Comparison of ENCODE assay signal across 8 cellular contexts in genomic region chr10:34951263-34951887, GRCh38.
A peak's percentile ranks its signal among the peaks of the same experiment; 100 is the strongest.
DNase-seq lines count a peak whose midpoint lies in the region; ATAC-seq and TF ChIP-seq lines count a peak whose summit lies in the region.
"Not testable (repeated sequence)": the region's sequence is repeated elsewhere in the genome, so short reads cannot be mapped to it uniquely, and the experiment has no call there.

No MANE protein-coding gene starts in this region.

- H3K9me3 ChIP-seq in gastrocnemius medialis = not testable (repeated sequence)

- H3K27ac ChIP-seq in gastrocnemius medialis = not testable (repeated sequence)

- H3K36me3 ChIP-seq in gastrocnemius medialis = not testable (repeated sequence)

- DNase-seq in AG09309 (ENCODE audit: low read depth) (peak; percentile 47), M059J (ENCODE audit: low read depth) (peak; percentile 75), fibroblast of mammary gland (ENCODE audit: low read depth) (peak; percentile 29), gastrocnemius medialis (peak in 1 of 2 donors; percentile 21)
- DNase-seq in T-helper 2 cell treated with Interferon-gamma antibody and Interleukin-4, amounts not matched to agents 5 μg/mL and 100 μg/mL, for 36 hours (ENCODE audit: low spot score) = peak; percentile 11
- DNase-seq in activated CD8-positive, alpha-beta T cell treated with anti-CD3 and anti-CD28 coated beads for 36 hours = peak; percentile 57
- peak in 1 of 2 donors; percentile 16 for DNase-seq in activated naive CD4-positive, alpha-beta T cell treated with anti-CD3 and anti-CD28 coated beads, Interleukin-2, amount 50 U/mL, for 72 hours (ENCODE audit: low spot score in 2 of 2)
- peak; percentile 1 to 30 for DNase-seq in stimulated activated CD8-positive, alpha-beta memory T cell treated with anti-CD3 and anti-CD28 coated beads, Interleukin-15, amount 100 ng/mL, for 48 hours (ENCODE audit: low read depth in 2 of 2)

- TF ChIP-seq CTCF in AG09309 (IDR thresholded peaks at IDR 0.05; ENCODE audit: control insufficient read depth, insufficient read depth, low read depth, low read length, missing control alignments); activated CD8-positive, alpha-beta T cell treated with anti-CD3 and anti-CD28 coated beads for 36 hours (IDR thresholded peaks at IDR 0.05); fibroblast of mammary gland (conservative IDR thresholded peaks at IDR 0.05; ENCODE audit: control insufficient read depth, insufficient read depth, low read depth, low read length); gastrocnemius medialis (IDR thresholded peaks at IDR 0.05 in 4 of 5, conservative IDR thresholded peaks at IDR 0.05 in 1 of 5): not testable (repeated sequence)

- ATAC-seq in activated CD8-positive, alpha-beta T cell treated with anti-CD3 and anti-CD28 coated beads for 36 hours = not testable (repeated sequence)
- peak; percentile 62 to 67 for ATAC-seq in activated naive CD4-positive, alpha-beta T cell treated with anti-CD3 and anti-CD28 coated beads, Interleukin-2, amount 50 U/mL, for 72 hours
- ATAC-seq in gastrocnemius medialis = peak; percentile 36 to 63

- not testable (repeated sequence) for H3K4me1 ChIP-seq in gastrocnemius medialis

- not testable (repeated sequence) for H3K27ac Mint-ChIP-seq in T-helper 2 cell treated with Interferon-gamma antibody and Interleukin-4, amounts not matched to agents 5 μg/mL and 100 μg/mL, for 36 hours; activated CD8-positive, alpha-beta T cell treated with anti-CD3 and anti-CD28 coated beads for 36 hours; activated naive CD4-positive, alpha-beta T cell treated with anti-CD3 and anti-CD28 coated beads, Interleukin-2, amount 50 U/mL, for 72 hours

- H3K27me3 Mint-ChIP-seq in T-helper 2 cell treated with Interferon-gamma antibody and Interleukin-4, amounts not matched to agents 5 μg/mL and 100 μg/mL, for 36 hours (ENCODE audit: low read depth); activated CD8-positive, alpha-beta T cell treated with anti-CD3 and anti-CD28 coated beads for 36 hours: not testable (repeated sequence)

- TF ChIP-seq POLR2A in gastrocnemius medialis (IDR thresholded peaks at IDR 0.05) = not testable (repeated sequence)

- in situ Hi-C loops in gastrocnemius medialis (cut with MboI; ENCODE audit: low sequenced_read_pairs in 4 of 4) = loop anchor here in 2 of 4 donors (10.0 to 25.0 kb wide), 2 partner anchors 289 to 297 kb away; no protein-coding TSS in a partner anchor

- intact Hi-C loops in activated CD8-positive, alpha-beta T cell treated with anti-CD3 and anti-CD28 coated beads for 36 hours (cut with micrococcal nuclease) = not testable (repeated sequence)
- intact Hi-C loops in gastrocnemius medialis (cut with DNase I; ENCODE audit: low total_unique reads) = loop anchor here (10.0 kb wide), 1 partner anchor 227 kb away; no protein-coding TSS in a partner anchor

- H3K4me3 Mint-ChIP-seq in T-helper 2 cell treated with Interferon-gamma antibody and Interleukin-4, amounts not matched to agents 5 μg/mL and 100 μg/mL, for 36 hours; activated CD8-positive, alpha-beta T cell treated with anti-CD3 and anti-CD28 coated beads for 36 hours: not testable (repeated sequence)

- CTCF ChIA-PET in activated CD8-positive, alpha-beta T cell treated with anti-CD3 and anti-CD28 coated beads for 36 hours (lab: Charles Lee) = not testable (repeated sequence)

- H3K36me3 Mint-ChIP-seq in T-helper 2 cell treated with Interferon-gamma antibody and Interleukin-4, amounts not matched to agents 5 μg/mL and 100 μg/mL, for 36 hours (ENCODE audit: low read depth); activated CD8-positive, alpha-beta T cell treated with anti-CD3 and anti-CD28 coated beads for 36 hours (ENCODE audit: low read depth); activated naive CD4-positive, alpha-beta T cell treated with anti-CD3 and anti-CD28 coated beads, Interleukin-2, amount 50 U/mL, for 72 hours: not testable (repeated sequence)

- H3K27me3 ChIP-seq in gastrocnemius medialis = not testable (repeated sequence)

- H3K9me3 Mint-ChIP-seq in T-helper 2 cell treated with Interferon-gamma antibody and Interleukin-4, amounts not matched to agents 5 μg/mL and 100 μg/mL, for 36 hours; activated CD8-positive, alpha-beta T cell treated with anti-CD3 and anti-CD28 coated beads for 36 hours; activated naive CD4-positive, alpha-beta T cell treated with anti-CD3 and anti-CD28 coated beads, Interleukin-2, amount 50 U/mL, for 72 hours: not testable (repeated sequence)

- not testable (repeated sequence) for H3K4me3 ChIP-seq in AG09309 (ENCODE audit: control insufficient read depth, low read depth, low read length); fibroblast of mammary gland (ENCODE audit: control insufficient read depth, low read depth, low read length); gastrocnemius medialis

- not testable (repeated sequence) for H3K4me1 Mint-ChIP-seq in T-helper 2 cell treated with Interferon-gamma antibody and Interleukin-4, amounts not matched to agents 5 μg/mL and 100 μg/mL, for 36 hours (ENCODE audit: low read depth); activated CD8-positive, alpha-beta T cell treated with anti-CD3 and anti-CD28 coated beads for 36 hours (ENCODE audit: low read depth)

- POLR2A ChIA-PET in activated CD8-positive, alpha-beta T cell treated with anti-CD3 and anti-CD28 coated beads for 36 hours (lab: Charles Lee) = interaction anchor here (0.8 kb wide), 1 partner anchor 244 kb away, joined by 3 read pairs; no protein-coding TSS in a partner anchor
